In genomic region chr11:17894929-17895658, GRCh38 we compare ENCODE assay signal across 1 cellular context.
TF ChIP-seq lines count a peak whose summit lies in the region.

No MANE protein-coding gene starts in this region.

TF ChIP-seq in IMR-90, 13 proteins besides CTCF, POLR2A, EP300 and RAD21:
- TF ChIP-seq RCOR1 (IDR thresholded peaks at IDR 0.05; ENCODE audit: insufficient replicate concordance, low read length) (no peak), FOS (IDR thresholded peaks at IDR 0.05; ENCODE audit: low read depth, low read length) (no peak), ELK1 (IDR thresholded peaks at IDR 0.05; ENCODE audit: borderline replicate concordance, low read depth, low read length) (no peak), MAFK (IDR thresholded peaks at IDR 0.05; ENCODE audit: low read depth, low read length) (no peak)
